Comparison of ENCODE assay signal across 21 cellular contexts in genomic region chr18:39648616-39649015, GRCh38.
"Had no signal": no experiment of that assay in that cellular context is flagged by ENCODE, and none has a peak within 500 bp of the region (broad histone marks: within the 10 kb centered on the region; RNA-seq: fewer than 3 reads in every experiment).

No MANE protein-coding gene starts in this region.

- H3K27ac ChIP-seq: heart right ventricle, lower lobe of right lung, psoas muscle, right atrium auricular region, spleen, thoracic aorta, vagina, VCaP had no signal

- H3K9me3 ChIP-seq: heart right ventricle, lower lobe of right lung, psoas muscle, right atrium auricular region, thoracic aorta, vagina had no signal

- H3K27ac Mint-ChIP-seq: activated CD4-positive, alpha-beta T cell treated with anti-CD3 and anti-CD28 coated beads, Interleukin-2, amount 10 ng/mL, durations not matched to agents 7 days and 5 days; activated CD8-positive, alpha-beta memory T cell treated with anti-CD3 and anti-CD28 coated beads, Interleukin-2, amount 10 ng/mL, durations not matched to agents 7 days and 5 days; activated CD8-positive, alpha-beta T cell treated with anti-CD3 and anti-CD28 coated beads for 36 hours; activated naive CD4-positive, alpha-beta T cell treated with anti-CD3 and anti-CD28 coated beads, Interleukin-2, amount 10 ng/mL, durations not matched to agents 7 days and 5 days; naive thymus-derived CD8-positive, alpha-beta T cell; type B pancreatic cell had no signal

- H3K4me1 ChIP-seq: heart right ventricle, lower lobe of right lung, psoas muscle, right atrium auricular region, spleen, vagina had no signal

- H3K27me3 Mint-ChIP-seq: activated CD4-positive, alpha-beta T cell treated with anti-CD3 and anti-CD28 coated beads, Interleukin-2, amount 10 ng/mL, durations not matched to agents 7 days and 5 days; activated CD8-positive, alpha-beta memory T cell treated with anti-CD3 and anti-CD28 coated beads, Interleukin-2, amount 10 ng/mL, durations not matched to agents 7 days and 5 days; activated CD8-positive, alpha-beta T cell treated with anti-CD3 and anti-CD28 coated beads for 36 hours; activated naive CD4-positive, alpha-beta T cell treated with anti-CD3 and anti-CD28 coated beads, Interleukin-2, amount 10 ng/mL, durations not matched to agents 7 days and 5 days; naive thymus-derived CD8-positive, alpha-beta T cell; type B pancreatic cell had no signal

- H3K4me1 Mint-ChIP-seq: activated CD4-positive, alpha-beta T cell treated with anti-CD3 and anti-CD28 coated beads, Interleukin-2, amount 10 ng/mL, durations not matched to agents 7 days and 5 days; activated CD8-positive, alpha-beta memory T cell treated with anti-CD3 and anti-CD28 coated beads, Interleukin-2, amount 10 ng/mL, durations not matched to agents 7 days and 5 days; activated naive CD4-positive, alpha-beta T cell treated with anti-CD3 and anti-CD28 coated beads, Interleukin-2, amount 10 ng/mL, durations not matched to agents 7 days and 5 days; naive thymus-derived CD8-positive, alpha-beta T cell had no signal

- H3K27me3 ChIP-seq: heart right ventricle, right atrium auricular region, spleen, vagina had no signal

- ATAC-seq: activated CD8-positive, alpha-beta memory T cell treated with anti-CD3 and anti-CD28 coated beads, Interleukin-2, amount 10 ng/mL, durations not matched to agents 7 days and 5 days; activated CD8-positive, alpha-beta T cell treated with anti-CD3 and anti-CD28 coated beads for 36 hours; heart right ventricle; left lobe of liver; naive thymus-derived CD8-positive, alpha-beta T cell; psoas muscle had no signal

- H3K4me3 Mint-ChIP-seq: activated CD4-positive, alpha-beta T cell treated with anti-CD3 and anti-CD28 coated beads, Interleukin-2, amount 10 ng/mL, durations not matched to agents 7 days and 5 days; activated CD8-positive, alpha-beta memory T cell treated with anti-CD3 and anti-CD28 coated beads, Interleukin-2, amount 10 ng/mL, durations not matched to agents 7 days and 5 days; activated CD8-positive, alpha-beta T cell treated with anti-CD3 and anti-CD28 coated beads for 36 hours; activated naive CD4-positive, alpha-beta T cell treated with anti-CD3 and anti-CD28 coated beads, Interleukin-2, amount 10 ng/mL, durations not matched to agents 7 days and 5 days; naive thymus-derived CD8-positive, alpha-beta T cell; type B pancreatic cell had no signal

- H3K4me3 ChIP-seq: heart right ventricle, lower lobe of right lung, psoas muscle, right atrium auricular region, spleen, thoracic aorta, vagina had no signal

- DNase-seq: activated CD4-positive, alpha-beta T cell treated with anti-CD3 and anti-CD28 coated beads, Interleukin-2, amount 10 ng/mL, durations not matched to agents 7 days and 5 days; activated CD4-positive, CD25-positive, alpha-beta regulatory T cell treated with anti-CD3 and anti-CD28 coated beads, Interleukin-2, amount 50 U/mL, for 72 hours; activated CD8-positive, alpha-beta memory T cell treated with anti-CD3 and anti-CD28 coated beads, Interleukin-2, amount 10 ng/mL, durations not matched to agents 7 days and 5 days; activated CD8-positive, alpha-beta T cell treated with anti-CD3 and anti-CD28 coated beads for 36 hours; activated effector memory CD4-positive, alpha-beta T cell treated with anti-CD3 and anti-CD28 coated beads, Interleukin-2, amount 50 U/mL, for 16 hours; activated naive CD4-positive, alpha-beta T cell treated with anti-CD3 and anti-CD28 coated beads, Interleukin-2, amount 10 ng/mL, durations not matched to agents 7 days and 5 days; activated T-cell treated with anti-CD3 and anti-CD28 coated beads for 4 hours; erythroblast; lower lobe of right lung; naive thymus-derived CD8-positive, alpha-beta T cell; psoas muscle; spleen; stimulated activated CD4-positive, alpha-beta T cell treated with anti-CD3 and anti-CD28 coated beads, Interleukin-4, amount 100 ng/mL, for 1 hour; stimulated activated naive CD4-positive, alpha-beta T cell had no signal

- H3K36me3 ChIP-seq: heart right ventricle, lower lobe of right lung, right atrium auricular region, spleen, thoracic aorta, vagina had no signal

- H3K36me3 Mint-ChIP-seq: activated CD8-positive, alpha-beta memory T cell treated with anti-CD3 and anti-CD28 coated beads, Interleukin-2, amount 10 ng/mL, durations not matched to agents 7 days and 5 days; activated naive CD4-positive, alpha-beta T cell treated with anti-CD3 and anti-CD28 coated beads, Interleukin-2, amount 10 ng/mL, durations not matched to agents 7 days and 5 days; naive thymus-derived CD8-positive, alpha-beta T cell; type B pancreatic cell had no signal

- H3K9me3 Mint-ChIP-seq: activated naive CD4-positive, alpha-beta T cell treated with anti-CD3 and anti-CD28 coated beads, Interleukin-2, amount 10 ng/mL, durations not matched to agents 7 days and 5 days; type B pancreatic cell had no signal
